Comparison of ENCODE assay signal across 1 cellular context in the genomic region with DNA sequence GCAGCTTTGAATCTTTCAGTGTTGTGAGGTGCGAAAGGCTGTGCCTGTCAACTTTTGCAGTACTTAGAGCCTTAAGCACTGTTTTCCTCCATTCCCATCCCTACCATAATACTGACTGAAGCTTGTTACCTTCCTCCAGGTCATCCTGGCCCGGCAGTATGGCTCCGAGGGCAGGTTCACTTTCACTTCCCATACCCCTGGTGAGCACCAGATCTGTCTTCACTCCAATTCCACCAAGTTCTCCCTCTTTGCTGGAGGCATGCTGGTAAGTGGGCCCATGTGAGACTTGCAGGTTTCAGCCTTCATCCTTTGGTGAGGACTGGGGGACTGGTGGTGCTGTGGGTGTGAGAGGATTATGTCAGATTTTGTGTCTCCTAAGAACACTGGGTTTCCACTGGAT.
TF ChIP-seq lines count a peak whose summit lies in the region.

No MANE protein-coding gene starts in this region.

TF ChIP-seq in GM12878, 131 proteins besides CTCF, POLR2A, EP300 and RAD21:
- TF ChIP-seq ZNF274 (IDR thresholded peaks at IDR 0.05; ENCODE audit: insufficient read depth, insufficient read length) (no peak), YBX1 (IDR thresholded peaks at IDR 0.05) (no peak), ATF7 (IDR thresholded peaks at IDR 0.05; ENCODE audit: low read depth) (no peak), BCL11A (IDR thresholded peaks at IDR 0.05; ENCODE audit: low read depth, low read length) (no peak), USF1 (IDR thresholded peaks at IDR 0.05; ENCODE audit: borderline replicate concordance, extremely low read length, insufficient read depth, low read depth, low read length) (no peak), BCL3 (IDR thresholded peaks at IDR 0.05; ENCODE audit: borderline replicate concordance, insufficient read depth, low read depth, low read length, poor library complexity, severe bottlenecking) (no peak), FOXK2 (IDR thresholded peaks at IDR 0.05) (no peak), SPI1 (IDR thresholded peaks at IDR 0.05; ENCODE audit: borderline replicate concordance, insufficient read depth, low read depth, low read length) (no peak; the same call in 1 of the 2 replicates), TCF7 (IDR thresholded peaks at IDR 0.05; ENCODE audit: borderline replicate concordance) (no peak), ETV6 (conservative IDR thresholded peaks at IDR 0.05 in 1 of 2, IDR thresholded peaks at IDR 0.05 in 1 of 2; ENCODE audit: borderline replicate concordance in 1 of 2, low read depth in 1 of 2) (no peak), HDAC2 (IDR thresholded peaks at IDR 0.05) (no peak), HDGF (IDR thresholded peaks at IDR 0.05) (no peak)
- TF ChIP-seq, protein P1, sequence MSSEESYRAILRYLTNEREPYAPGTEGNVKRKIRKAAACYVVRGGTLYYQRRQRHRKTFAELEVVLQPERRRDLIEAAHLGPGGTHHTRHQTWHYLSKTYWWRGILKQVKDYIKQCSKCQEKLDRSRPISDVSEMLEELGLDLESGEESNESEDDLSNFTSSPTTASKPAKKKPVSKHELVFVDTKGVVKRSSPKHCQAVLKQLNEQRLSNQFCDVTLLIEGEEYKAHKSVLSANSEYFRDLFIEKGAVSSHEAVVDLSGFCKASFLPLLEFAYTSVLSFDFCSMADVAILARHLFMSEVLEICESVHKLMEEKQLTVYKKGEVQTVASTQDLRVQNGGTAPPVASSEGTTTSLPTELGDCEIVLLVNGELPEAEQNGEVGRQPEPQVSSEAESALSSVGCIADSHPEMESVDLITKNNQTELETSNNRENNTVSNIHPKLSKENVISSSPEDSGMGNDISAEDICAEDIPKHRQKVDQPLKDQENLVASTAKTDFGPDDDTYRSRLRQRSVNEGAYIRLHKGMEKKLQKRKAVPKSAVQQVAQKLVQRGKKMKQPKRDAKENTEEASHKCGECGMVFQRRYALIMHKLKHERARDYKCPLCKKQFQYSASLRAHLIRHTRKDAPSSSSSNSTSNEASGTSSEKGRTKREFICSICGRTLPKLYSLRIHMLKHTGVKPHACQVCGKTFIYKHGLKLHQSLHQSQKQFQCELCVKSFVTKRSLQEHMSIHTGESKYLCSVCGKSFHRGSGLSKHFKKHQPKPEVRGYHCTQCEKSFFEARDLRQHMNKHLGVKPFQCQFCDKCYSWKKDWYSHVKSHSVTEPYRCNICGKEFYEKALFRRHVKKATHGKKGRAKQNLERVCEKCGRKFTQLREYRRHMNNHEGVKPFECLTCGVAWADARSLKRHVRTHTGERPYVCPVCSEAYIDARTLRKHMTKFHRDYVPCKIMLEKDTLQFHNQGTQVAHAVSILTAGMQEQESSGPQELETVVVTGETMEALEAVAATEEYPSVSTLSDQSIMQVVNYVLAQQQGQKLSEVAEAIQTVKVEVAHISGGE (CRISPR knock-in tag; IDR thresholded peaks at IDR 0.05), result no peak
TF ChIP-seq in GM12878: peak in this region for 0.
